In the genomic region with DNA sequence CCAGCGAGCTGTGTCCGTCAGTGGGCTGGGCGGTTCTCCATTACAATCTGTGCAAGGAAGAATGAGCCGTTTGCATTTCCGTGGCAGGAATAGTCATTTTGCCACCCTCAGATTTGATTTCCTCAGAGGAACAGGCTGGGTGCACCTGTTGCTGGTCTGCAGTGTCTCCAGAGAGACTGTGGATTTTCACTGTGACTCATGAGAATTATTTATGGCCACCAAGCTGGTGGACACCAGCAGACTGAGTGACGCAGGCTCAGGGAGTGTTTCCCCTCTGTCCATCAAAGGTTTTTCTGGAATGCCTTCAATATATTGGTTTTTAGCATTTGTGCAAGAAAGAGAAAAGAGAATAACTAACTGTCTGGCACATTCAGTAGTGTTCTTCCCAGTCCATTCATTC, we compare ENCODE assay signal across 1 cellular context.
TF ChIP-seq lines count a peak whose summit lies in the region.

No MANE protein-coding gene starts in this region.

TF ChIP-seq in GM12878, 131 proteins besides CTCF, POLR2A, EP300 and RAD21 (continued from another document):
- TF ChIP-seq, protein P1, sequence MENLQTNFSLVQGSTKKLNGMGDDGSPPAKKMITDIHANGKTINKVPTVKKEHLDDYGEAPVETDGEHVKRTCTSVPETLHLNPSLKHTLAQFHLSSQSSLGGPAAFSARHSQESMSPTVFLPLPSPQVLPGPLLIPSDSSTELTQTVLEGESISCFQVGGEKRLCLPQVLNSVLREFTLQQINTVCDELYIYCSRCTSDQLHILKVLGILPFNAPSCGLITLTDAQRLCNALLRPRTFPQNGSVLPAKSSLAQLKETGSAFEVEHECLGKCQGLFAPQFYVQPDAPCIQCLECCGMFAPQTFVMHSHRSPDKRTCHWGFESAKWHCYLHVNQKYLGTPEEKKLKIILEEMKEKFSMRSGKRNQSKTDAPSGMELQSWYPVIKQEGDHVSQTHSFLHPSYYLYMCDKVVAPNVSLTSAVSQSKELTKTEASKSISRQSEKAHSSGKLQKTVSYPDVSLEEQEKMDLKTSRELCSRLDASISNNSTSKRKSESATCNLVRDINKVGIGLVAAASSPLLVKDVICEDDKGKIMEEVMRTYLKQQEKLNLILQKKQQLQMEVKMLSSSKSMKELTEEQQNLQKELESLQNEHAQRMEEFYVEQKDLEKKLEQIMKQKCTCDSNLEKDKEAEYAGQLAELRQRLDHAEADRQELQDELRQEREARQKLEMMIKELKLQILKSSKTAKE (IDR thresholded peaks at IDR 0.05; ENCODE audit: low read depth, poor library complexity, severe bottlenecking): peak; percentile 64
- TF ChIP-seq HDGF (IDR thresholded peaks at IDR 0.05): no peak
- TF ChIP-seq BACH1 (IDR thresholded peaks at IDR 0.05; ENCODE audit: borderline replicate concordance): no peak
- TF ChIP-seq STAT3 (IDR thresholded peaks at IDR 0.05; ENCODE audit: low read depth, low read length): no peak
- no peak for TF ChIP-seq ZSCAN29 (IDR thresholded peaks at IDR 0.05)
- TF ChIP-seq, protein P2, sequence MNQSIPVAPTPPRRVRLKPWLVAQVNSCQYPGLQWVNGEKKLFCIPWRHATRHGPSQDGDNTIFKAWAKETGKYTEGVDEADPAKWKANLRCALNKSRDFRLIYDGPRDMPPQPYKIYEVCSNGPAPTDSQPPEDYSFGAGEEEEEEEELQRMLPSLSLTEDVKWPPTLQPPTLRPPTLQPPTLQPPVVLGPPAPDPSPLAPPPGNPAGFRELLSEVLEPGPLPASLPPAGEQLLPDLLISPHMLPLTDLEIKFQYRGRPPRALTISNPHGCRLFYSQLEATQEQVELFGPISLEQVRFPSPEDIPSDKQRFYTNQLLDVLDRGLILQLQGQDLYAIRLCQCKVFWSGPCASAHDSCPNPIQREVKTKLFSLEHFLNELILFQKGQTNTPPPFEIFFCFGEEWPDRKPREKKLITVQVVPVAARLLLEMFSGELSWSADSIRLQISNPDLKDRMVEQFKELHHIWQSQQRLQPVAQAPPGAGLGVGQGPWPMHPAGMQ (IDR thresholded peaks at IDR 0.05; ENCODE audit: borderline replicate concordance): no peak
- TF ChIP-seq MYC (IDR thresholded peaks at IDR 0.05; ENCODE audit: insufficient read depth, insufficient read length, insufficient replicate concordance, low read length, severe bottlenecking): no peak
- TF ChIP-seq BCL11A (IDR thresholded peaks at IDR 0.05; ENCODE audit: low read depth, low read length): peak; percentile 72; the same call in 1 of the 2 replicates
- no peak for TF ChIP-seq TAF1 (IDR thresholded peaks at IDR 0.05; ENCODE audit: borderline replicate concordance, low read depth, low read length)
- peak; percentile 94 for TF ChIP-seq IKZF1 (conservative IDR thresholded peaks at IDR 0.05)
- TF ChIP-seq, protein P3, sequence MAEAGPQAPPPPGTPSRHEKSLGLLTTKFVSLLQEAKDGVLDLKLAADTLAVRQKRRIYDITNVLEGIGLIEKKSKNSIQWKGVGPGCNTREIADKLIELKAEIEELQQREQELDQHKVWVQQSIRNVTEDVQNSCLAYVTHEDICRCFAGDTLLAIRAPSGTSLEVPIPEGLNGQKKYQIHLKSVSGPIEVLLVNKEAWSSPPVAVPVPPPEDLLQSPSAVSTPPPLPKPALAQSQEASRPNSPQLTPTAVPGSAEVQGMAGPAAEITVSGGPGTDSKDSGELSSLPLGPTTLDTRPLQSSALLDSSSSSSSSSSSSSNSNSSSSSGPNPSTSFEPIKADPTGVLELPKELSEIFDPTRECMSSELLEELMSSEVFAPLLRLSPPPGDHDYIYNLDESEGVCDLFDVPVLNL (IDR thresholded peaks at IDR 0.05; ENCODE audit: low read depth, low read length): no peak
- peak; percentile 69; the same call in 1 of the 2 replicates for TF ChIP-seq ZBED1 (IDR thresholded peaks at IDR 0.05; ENCODE audit: borderline replicate concordance)
